In the genomic region with DNA sequence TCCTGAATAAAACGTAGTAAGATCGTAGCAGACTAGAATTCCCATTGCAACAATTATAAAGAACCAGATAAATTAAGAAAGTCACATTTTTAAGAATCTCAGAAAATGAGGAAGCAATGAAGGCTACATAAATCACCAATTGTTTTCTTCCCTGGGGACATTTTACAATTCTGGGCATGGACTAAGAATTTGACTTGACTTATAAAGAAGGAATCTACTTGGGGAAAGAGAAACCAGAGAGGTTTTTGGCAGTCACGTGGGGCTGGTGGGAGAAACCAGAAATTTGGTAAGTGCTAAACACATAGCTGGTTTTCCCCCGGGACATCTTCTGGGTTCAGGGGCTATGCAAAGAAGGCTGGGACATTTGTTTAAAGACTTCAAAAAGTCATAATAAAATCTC, we compare ENCODE assay signal across 23 cellular contexts.
"Had no signal": no experiment of that assay in that cellular context is flagged by ENCODE, and none has a peak within 500 bp of the region (broad histone marks: within the 10 kb centered on the region; RNA-seq: fewer than 3 reads in every experiment).

No MANE protein-coding gene starts in this region.

- H3K27ac ChIP-seq: esophagus squamous epithelium, gastrocnemius medialis, left lung, sigmoid colon, spleen, suprapubic skin, transverse colon, vagina, WERI-Rb-1 had no signal

- H3K9me3 ChIP-seq: gastrocnemius medialis, suprapubic skin, vagina had no signal

- H3K4me3 Mint-ChIP-seq: nephron progenitor cell had no signal

- H3K4me3 ChIP-seq: esophagus squamous epithelium, gastrocnemius medialis, left lung, sigmoid colon, spleen, suprapubic skin, transverse colon, vagina had no signal

- H3K27ac Mint-ChIP-seq: activated naive CD4-positive, alpha-beta T cell treated with anti-CD3 and anti-CD28 coated beads, Interleukin-2, amount 50 U/mL, for 72 hours; nephron progenitor cell had no signal

- H3K27me3 ChIP-seq: esophagus squamous epithelium, gastrocnemius medialis, left lung, sigmoid colon, spleen, suprapubic skin, transverse colon, vagina had no signal

- H3K4me1 Mint-ChIP-seq: nephron progenitor cell had no signal

- DNase-seq: activated CD4-positive, alpha-beta T cell treated with anti-CD3 and anti-CD28 coated beads, Interleukin-2, amount 50 U/mL, for 4 hours; activated gamma-delta T cell treated with Interleukin-2 at 50 U/mL for 16 hours; amniotic stem cell; dermis blood vessel endothelial cell; effector memory CD4-positive, alpha-beta T cell; esophagus squamous epithelium; gastrocnemius medialis; head of caudate nucleus; left lung; mammary epithelial cell; midbrain; nephron progenitor cell; nucleus accumbens; posterior cingulate gyrus; sigmoid colon; spleen; stimulated activated CD8-positive, alpha-beta memory T cell treated with anti-CD3 and anti-CD28 coated beads, Interleukin-4, amount 100 ng/mL, for 48 hours; stimulated activated naive CD4-positive, alpha-beta T cell treated with Interleukin-2 at 50 U/mL for 16 hours; transverse colon; WERI-Rb-1 had no signal

- ATAC-seq: activated naive CD4-positive, alpha-beta T cell treated with anti-CD3 and anti-CD28 coated beads, Interleukin-2, amount 50 U/mL, for 72 hours; gastrocnemius medialis; left lung had no signal

- H3K36me3 ChIP-seq: esophagus squamous epithelium, gastrocnemius medialis, left lung, sigmoid colon, suprapubic skin, transverse colon, vagina, WERI-Rb-1 had no signal

- H3K4me1 ChIP-seq: esophagus squamous epithelium, gastrocnemius medialis, left lung, sigmoid colon, spleen, suprapubic skin, transverse colon, vagina had no signal
